In the genomic region with DNA sequence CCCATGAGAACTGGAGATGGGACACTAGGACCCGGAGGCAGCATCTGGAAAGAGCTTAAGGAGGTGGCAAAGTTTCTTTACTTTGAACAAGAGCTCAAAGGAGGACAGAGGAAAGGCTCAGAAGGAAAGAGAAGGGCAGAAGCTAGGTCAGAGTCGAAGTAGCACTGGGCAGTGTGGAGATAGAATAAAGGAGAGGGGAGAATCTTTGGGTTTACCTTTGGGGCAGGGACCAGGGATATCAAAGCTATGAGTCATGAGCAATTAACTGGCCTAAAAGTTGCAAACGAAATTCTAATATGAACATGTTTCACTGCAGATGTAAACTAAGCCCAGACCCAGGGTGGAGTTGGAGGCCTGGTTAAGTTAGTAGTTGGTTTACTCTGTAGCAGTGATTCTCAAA, we compare ENCODE assay signal across 20 cellular contexts. TPM values are rescaled to one million over a fixed set of nuclear protein-coding genes. Genes with fewer than 3 reads are reported as not detected.
A peak's percentile ranks its signal among the peaks of the same experiment; 100 is the strongest.
DNase-seq lines count a peak whose midpoint lies in the region; ATAC-seq, FAIRE-seq and TF ChIP-seq lines count a peak whose summit lies in the region.
"Had no signal": no experiment of that assay in that cellular context is flagged by ENCODE, and none has a peak within 500 bp of the region (broad histone marks: within the 10 kb centered on the region; RNA-seq: fewer than 3 reads in every experiment).

No MANE protein-coding gene starts in this region.

- H3K4me1 ChIP-seq in breast epithelium (no peaks in the 10 kb centered on the region), keratinocyte (ENCODE audit: control insufficient read depth, extremely low read depth, insufficient read depth, low read length) (peaks cover 15% of the 10 kb centered on the region)

- no peaks in the 10 kb centered on the region for H3K9me1 ChIP-seq in keratinocyte (ENCODE audit: control insufficient read depth, extremely low read depth, insufficient read depth, low read length)

- peak overlapping the region; percentile 8 for H3K4me3 Mint-ChIP-seq in MCF 10A (ENCODE audit: unreplicated experiment)
- H3K4me3 Mint-ChIP-seq: CD14-positive monocyte; CD8-positive, alpha-beta T cell had no signal

- intact Hi-C loops in MCF 10A (cut with micrococcal nuclease), result no loop called here
- intact Hi-C loops in breast epithelium (cut with DNase I; ENCODE audit: low total_unique reads), result no loop called here

- peak overlapping the region; percentile 8 for H3K4me2 ChIP-seq in keratinocyte (ENCODE audit: control insufficient read depth, extremely low read depth, insufficient read depth, low read depth, low read length)

- H3K9me3 ChIP-seq in breast epithelium (no peaks in the 10 kb centered on the region), keratinocyte (ENCODE audit: control insufficient read depth, low read depth, low read length) (no peaks in the 10 kb centered on the region)

- ATAC-seq in GM19463 (IDR thresholded peaks at IDR 0.05; ENCODE audit: unreplicated experiment), result no peak
- ATAC-seq: CD8-positive, alpha-beta T cell; HepG2 had no signal

- no peaks in the 10 kb centered on the region for H4K20me1 ChIP-seq in keratinocyte (ENCODE audit: control insufficient read depth, extremely low read depth, insufficient read depth, low read length)

- no TSS peak for BruUV-seq in MCF 10A (replicated peaks; lab: Mats Ljungman, UMichigan)

- H2AFZ ChIP-seq in keratinocyte (ENCODE audit: control insufficient read depth, low read length), result no peak overlapping the region

- peak; percentile 39 for DNase-seq in MCF 10A (ENCODE audit: unreplicated experiment)
- DNase-seq in breast epithelium (ENCODE audit: low spot score in 2 of 2), result no peak
- DNase-seq in RWPE1 (ENCODE audit: low spot score), result peak; percentile 45
- no peak for DNase-seq in keratinocyte (ENCODE audit: low read depth, low spot score)
- no peak for DNase-seq in NCI-H1105 treated with DMSO at 0.1 percent for 48 hours (lab: John Stamatoyannopoulos, UW)
- no peak for DNase-seq in iPS-NIHi11 (ENCODE audit: low spot score)
- DNase-seq: CD8-positive, alpha-beta T cell; COR-L47; DMS153; DMS79 treated with DMSO at 0.1 percent for 48 hours; GDM1; H7 had no signal

- H3K9ac ChIP-seq in keratinocyte (ENCODE audit: control insufficient read depth, extremely low read depth, insufficient read depth, low read length), result no peak overlapping the region

- H3K36me3 ChIP-seq in breast epithelium (no peaks in the 10 kb centered on the region), keratinocyte (ENCODE audit: control insufficient read depth in 2 of 2, extremely low read depth in 1 of 2, insufficient read depth in 2 of 2, low read length in 2 of 2) (no peaks in the 10 kb centered on the region)

- TF ChIP-seq CTCF in MCF 10A (IDR thresholded peaks at IDR 0.05; ENCODE audit: unreplicated experiment) (no peak), breast epithelium (IDR thresholded peaks at IDR 0.05) (no peak), RWPE1 (conservative IDR thresholded peaks at IDR 0.05; ENCODE audit: low read depth) (no peak), keratinocyte (optimal IDR thresholded peaks at IDR 0.05 in 1 of 3, IDR thresholded peaks at IDR 0.05 in 1 of 3, conservative IDR thresholded peaks at IDR 0.05 in 1 of 3; ENCODE audit: extremely low read depth in 1 of 3, insufficient read depth in 2 of 3, low read length in 3 of 3) (no peak)

- H3K79me2 ChIP-seq in keratinocyte (ENCODE audit: control insufficient read depth, insufficient read depth, low read length), result no peaks in the 10 kb centered on the region

- dilution Hi-C loops in keratinocyte (cut with MboI; ENCODE audit: extremely low pct_ligation_motif_present, low sequenced_read_pairs), result no loop called here

- no peaks in the 10 kb centered on the region for H3K27me3 Mint-ChIP-seq in MCF 10A (ENCODE audit: insufficient read depth, unreplicated experiment)

- H3K27ac Mint-ChIP-seq in MCF 10A (ENCODE audit: low read depth, unreplicated experiment), result peak overlapping the region; percentile 84
- H3K27ac Mint-ChIP-seq: CD14-positive monocyte; CD8-positive, alpha-beta T cell had no signal

- no peak for TF ChIP-seq POLR2A in breast epithelium (IDR thresholded peaks at IDR 0.05)

- CTCF ChIA-PET in MCF 10A (lab: Yijun Ruan, JAX) (interaction anchor here (0.6 to 1.9 kb wide), 6 partner anchors 10 to 278 kb away, joined by 3 to 7 read pairs (median 5); a partner anchor contains a TSS), RWPE1 (lab: Yijun Ruan, JAX) (no interaction called here)

- H3K4me3 ChIP-seq in breast epithelium (no peak overlapping the region), keratinocyte (ENCODE audit: control insufficient read depth in 2 of 3, extremely low read depth in 1 of 3, insufficient read depth in 2 of 3, low read depth in 1 of 3, low read length in 3 of 3) (no peak overlapping the region)

- H3K36me3 Mint-ChIP-seq in MCF 10A (ENCODE audit: insufficient read depth, unreplicated experiment), result peaks cover 9% of the 10 kb centered on the region
- H3K36me3 Mint-ChIP-seq: CD14-positive monocyte; CD8-positive, alpha-beta T cell had no signal

- no peaks in the 10 kb centered on the region for H3K27me3 ChIP-seq in breast epithelium
- no peaks in the 10 kb centered on the region for H3K27me3 ChIP-seq in keratinocyte (ENCODE audit: control insufficient read depth, extremely low read depth, insufficient read depth, low read length)

- peaks cover 68% of the 10 kb centered on the region for H3K4me1 Mint-ChIP-seq in MCF 10A (ENCODE audit: insufficient read depth, unreplicated experiment)

- POLR2A ChIA-PET in MCF 10A (lab: Yijun Ruan, JAX), result interaction anchor here (0.9 to 4.2 kb wide), 7 partner anchors 13 to 95 kb away, joined by 3 to 97 read pairs (median 11); a partner anchor contains a TSS
- POLR2A ChIA-PET in RWPE1 (lab: Yijun Ruan, JAX; ENCODE audit: low non-redundant PET), result no interaction called here

- FAIRE-seq in keratinocyte (lab: Jason Lieb, UNC), result peak; percentile 41
- FAIRE-seq: D721Med, GM12892, GM19239, HepG2, HTR-8/SVneo had no signal

- H3K27ac ChIP-seq in breast epithelium (no peak overlapping the region), RWPE1 (no peak overlapping the region), keratinocyte (ENCODE audit: control insufficient read depth, insufficient read depth, low read length) (no peak overlapping the region)
- H3K27ac ChIP-seq: 22Rv1 had no signal

- peaks cover 10% of the 10 kb centered on the region for H3K9me3 Mint-ChIP-seq in MCF 10A (ENCODE audit: unreplicated experiment)
- H3K9me3 Mint-ChIP-seq: CD14-positive monocyte; CD8-positive, alpha-beta T cell had no signal

RNA-seq across cellular contexts. Expression of a gene that starts 24.8 kb away (rescaled TPM):
- total RNA-seq in MCF 10A (2022) (27.2 and 51.6 TPM in 2 replicates), breast epithelium (10 to 100 TPM; 13.3 to 24.3 (median 24.1) TPM)
- polyA plus RNA-seq in keratinocyte, result 33.6 to 81.3 TPM (median 46.1 TPM) in 3 replicates
- polyA plus RNA-seq in keratinocyte (2011; ENCODE audit: low read depth), result 30.4 TPM
- polyA plus RNA-seq in keratinocyte (2011; cell fraction: cytosol; rRNA removed), result 46.4 and 88.3 TPM in 2 replicates
- polyA plus RNA-seq in keratinocyte (2011; cell fraction: nucleus; rRNA removed), result 43.9 and 57.0 TPM in 2 replicates
- polyA plus RNA-seq in keratinocyte (2012; ENCODE audit: low replicate concordance), result 55.1 and 72.2 TPM in 2 replicates
- polyA minus RNA-seq in keratinocyte, result 3.4 to 32.1 TPM (median 12.9 TPM) in 3 replicates
- 39.1 TPM for polyA minus RNA-seq in keratinocyte (2011; cell fraction: cytosol; rRNA and poly(A)+ RNA removed)
- 15.8 and 31.2 TPM in 2 replicates for polyA minus RNA-seq in keratinocyte (2011; cell fraction: nucleus; rRNA and poly(A)+ RNA removed)

Comparison
In these comparisons a context has a peak if more than half of its experiments do, and no peak if none do; other contexts are left out.
1. DNase-seq: peak in MCF 10A (single experiment) and RWPE1 (single experiment); none in breast epithelium (0 of 2), keratinocyte (single experiment), NCI-H1105 treated with DMSO at 0.1 percent for 48 hours (single experiment) and iPS-NIHi11 (single experiment).